Comparison of ENCODE assay signal across 11 cellular contexts in genomic region chr17:82862758-82863645, GRCh38. TPM values are rescaled to one million over a fixed set of nuclear protein-coding genes. Genes with fewer than 3 reads are reported as not detected.
DNase-seq lines count a peak whose midpoint lies in the region; ATAC-seq and TF ChIP-seq lines count a peak whose summit lies in the region.
"Had no signal": no experiment of that assay in that cellular context is flagged by ENCODE, and none has a peak within 500 bp of the region (broad histone marks: within the 10 kb centered on the region; RNA-seq: fewer than 3 reads in every experiment).

No MANE protein-coding gene starts in this region.

- H3K27ac ChIP-seq in MM.1S (ENCODE audit: low read length) (peak overlapping the region; percentile 85; the same call in 1 of the 2 replicates), cingulate gyrus (ENCODE audit: low read depth, low read length) (peak overlapping the region; percentile 29), neural progenitor cell (no peak overlapping the region), prostate gland (no peak overlapping the region)
- H3K27ac ChIP-seq: parathyroid adenoma had no signal

- H3K27ac Mint-ChIP-seq in neural progenitor cell = peak overlapping the region; percentile 43

- no peak overlapping the region for H2AFZ ChIP-seq in MM.1S (ENCODE audit: low read length)
- no peak overlapping the region for H2AFZ ChIP-seq in neural progenitor cell (replicated peaks)
- H2AFZ ChIP-seq: parathyroid adenoma had no signal

- H3K4me1 ChIP-seq in MM.1S (ENCODE audit: low read length) = peaks cover 24% of the 10 kb centered on the region
- peaks cover 28% of the 10 kb centered on the region for H3K4me1 ChIP-seq in neural progenitor cell
- peaks cover 4% of the 10 kb centered on the region for H3K4me1 ChIP-seq in prostate gland (replicated peaks)

- peak overlapping the region; percentile 53; the same call in 1 of the 2 replicates for H3K4me2 ChIP-seq in MM.1S (ENCODE audit: low read depth, low read length)
- no peak overlapping the region for H3K4me2 ChIP-seq in neural progenitor cell

- TF ChIP-seq CTCF in MM.1S (IDR thresholded peaks at IDR 0.05; ENCODE audit: low read length) (no peak), neural progenitor cell (IDR thresholded peaks at IDR 0.05) (no peak), prostate gland (IDR thresholded peaks at IDR 0.05) (no peak)

- peaks cover 73% of the 10 kb centered on the region for H3K4me1 Mint-ChIP-seq in neural progenitor cell

- no peaks in the 10 kb centered on the region for H3K27me3 ChIP-seq in MM.1S (replicated peaks; ENCODE audit: insufficient read depth, low read length)
- no peaks in the 10 kb centered on the region for H3K27me3 ChIP-seq in neural progenitor cell
- H3K27me3 ChIP-seq in prostate gland (replicated peaks; ENCODE audit: insufficient read depth) = no peaks in the 10 kb centered on the region

- DNase-seq in ELF-1 (ENCODE audit: low read depth, low spot score) = peak; percentile 66
- no peak for DNase-seq in MM.1S
- DNase-seq in neural progenitor cell (ENCODE audit: low spot score) = peak; percentile 23
- DNase-seq in prostate gland (ENCODE audit: low spot score) = no peak
- no peak for DNase-seq in dermis blood vessel endothelial cell
- no peak for DNase-seq in 8988T

- H3K9ac ChIP-seq in MM.1S (ENCODE audit: low read length) (0 out of 2 replicates have a peak overlapping the region, but pooled peaks have one; percentile 44), neural progenitor cell (no peak overlapping the region)
- H3K9ac ChIP-seq: parathyroid adenoma had no signal

- H3K79me2 ChIP-seq in MM.1S (ENCODE audit: low read length) = peaks cover 16% of the 10 kb centered on the region
- H3K79me2 ChIP-seq in neural progenitor cell (ENCODE audit: low read depth) = peaks cover 27% of the 10 kb centered on the region

- intact Hi-C loops in prostate gland (cut with DNase I) = no loop called here

- peaks cover 9% of the 10 kb centered on the region for H3K27me3 Mint-ChIP-seq in neural progenitor cell (ENCODE audit: insufficient read depth, low read depth)

- 89% methylated on average over 31 of the region's 31 CpGs for WGBS in prostate gland

- no peak overlapping the region for H3K4me3 ChIP-seq in MM.1S (ENCODE audit: low read length)
- H3K4me3 ChIP-seq in neural progenitor cell = no peak overlapping the region
- no peak overlapping the region for H3K4me3 ChIP-seq in prostate gland

- TF ChIP-seq POLR2A in prostate gland (IDR thresholded peaks at IDR 0.05) = no peak

- peaks cover 3% of the 10 kb centered on the region for H3K36me3 Mint-ChIP-seq in neural progenitor cell

- no peaks in the 10 kb centered on the region for H3K9me2 ChIP-seq in MM.1S (replicated peaks; ENCODE audit: insufficient read depth, low read length)

- H3K9me3 Mint-ChIP-seq in neural progenitor cell = no peaks in the 10 kb centered on the region

- H3F3A ChIP-seq in MM.1S (ENCODE audit: insufficient read depth, low read length) = peaks cover 18% of the 10 kb centered on the region
- H3F3A ChIP-seq in neural progenitor cell (ENCODE audit: low read depth) = no peaks in the 10 kb centered on the region

- H3K9me3 ChIP-seq in MM.1S (replicated peaks; ENCODE audit: insufficient read depth, low read length) = no peaks in the 10 kb centered on the region
- no peaks in the 10 kb centered on the region for H3K9me3 ChIP-seq in neural progenitor cell (ENCODE audit: low read depth)
- H3K9me3 ChIP-seq in prostate gland = no peaks in the 10 kb centered on the region

- ATAC-seq in GM19452 (IDR thresholded peaks at IDR 0.05; ENCODE audit: unreplicated experiment) = no peak

- H3K4me3 Mint-ChIP-seq in neural progenitor cell = peak overlapping the region; percentile 64

- H3K36me3 ChIP-seq in MM.1S (replicated peaks; ENCODE audit: insufficient read depth, low read length) (no peaks in the 10 kb centered on the region), neural progenitor cell (no peaks in the 10 kb centered on the region), prostate gland (no peaks in the 10 kb centered on the region)

- H4K20me1 ChIP-seq in MM.1S (ENCODE audit: insufficient read depth, low read length) (no peaks in the 10 kb centered on the region), neural progenitor cell (ENCODE audit: low read depth) (peaks cover 46% of the 10 kb centered on the region)

RNA-seq across cellular contexts. Expression of gene ZNF750, which starts 23.2 kb away (rescaled TPM):
- not detected in 2 replicates for total RNA-seq in neural progenitor cell (ENCODE audit: low replicate concordance)
- 10 to 100 TPM in 1 of 2 donors, 1 to 10 TPM in 1; 7.0 to 10.3 TPM for total RNA-seq in prostate gland
- 0.05 TPM in 1 of 2 replicates, not detected in the other for total RNA-seq in dermis blood vessel endothelial cell
- total RNA-seq: G401, HT1080 had no signal

Comparison
In these comparisons a context has a peak if more than half of its experiments do, and no peak if none do; other contexts are left out.
1. DNase-seq: peak in ELF-1 (single experiment) and neural progenitor cell (single experiment); none in MM.1S (single experiment), prostate gland (single experiment), dermis blood vessel endothelial cell (single experiment) and 8988T (single experiment).
2. H3K27ac ChIP-seq: peak in MM.1S (single experiment) and cingulate gyrus (single experiment); none in neural progenitor cell (single experiment) and prostate gland (0 of 2).